Comparison of ENCODE assay signal across 8 cellular contexts in genomic region chr19:41192574-41193419, GRCh38. TPM values are rescaled to one million over a fixed set of nuclear protein-coding genes. Genes with fewer than 3 reads are reported as not detected.
DNase-seq lines count a peak whose midpoint lies in the region; FAIRE-seq and TF ChIP-seq lines count a peak whose summit lies in the region.

TSS of gene CYP2S1 (plus strand) at chr19:41193219. CDS start at chr19:41193265, 46 bp downstream.

- no peaks in the 10 kb centered on the region for H3K9me3 Mint-ChIP-seq in mesothelial cell of epicardium

- peak within 1 kb of the TSS; percentile 70 for H3K4me3 Mint-ChIP-seq in mesothelial cell of epicardium

- H3K9me3 ChIP-seq in BLaER1 treated with 17β-estradiol and CSF1 and Interleukin-3, amounts not matched to agents 10 nM and 100 nM (replicated peaks in 1 of 11): no peaks in the 10 kb centered on the region
- no peaks in the 10 kb centered on the region for H3K9me3 ChIP-seq in colonic mucosa

- H4K20me1 ChIP-seq in BLaER1 treated with 17β-estradiol and CSF1 and Interleukin-3, amounts not matched to agents 10 nM and 100 nM: no peaks in the 10 kb centered on the region

- no peaks in the 10 kb centered on the region for H3K36me3 Mint-ChIP-seq in mesothelial cell of epicardium

- peak within 1 kb of the TSS in 3 of 11 experiments; percentile 39 to 53 (median 52); a peak in 5 of 22 replicates for H3K9ac ChIP-seq in BLaER1 treated with 17β-estradiol and CSF1 and Interleukin-3, amounts not matched to agents 10 nM and 100 nM
- peak within 1 kb of the TSS; percentile 69 to 92 for H3K9ac ChIP-seq in colonic mucosa (ENCODE audit: low read depth in 2 of 2, low read length in 2 of 2)

- H3K27ac ChIP-seq in BLaER1 treated with 17β-estradiol and CSF1 and Interleukin-3, amounts not matched to agents 10 nM and 100 nM: peak within 1 kb of the TSS in 6 of 11 experiments; percentile 39 to 77 (median 64); a peak in 11 of 22 replicates
- H3K27ac ChIP-seq in colonic mucosa: peak within 1 kb of the TSS; percentile 65

- peaks cover 10 to 53% (median 32%) of the 10 kb centered on the region in 10 experiments; a peak in 19 of 20 replicates for H3K4me1 ChIP-seq in BLaER1 treated with 17β-estradiol and CSF1 and Interleukin-3, amounts not matched to agents 10 nM and 100 nM
- H3K4me1 ChIP-seq in colonic mucosa: peaks cover 5% of the 10 kb centered on the region

- peaks cover 13 to 28% (median 27%) of the 10 kb centered on the region in 11 experiments for H3K27me3 ChIP-seq in BLaER1 treated with 17β-estradiol and CSF1 and Interleukin-3, amounts not matched to agents 10 nM and 100 nM
- no peaks in the 10 kb centered on the region for H3K27me3 ChIP-seq in colonic mucosa

- TF ChIP-seq CTCF in colonic mucosa (IDR thresholded peaks at IDR 0.05): no peak
- TF ChIP-seq CTCF in mesothelial cell of epicardium (IDR thresholded peaks at IDR 0.05; ENCODE audit: unreplicated experiment): no peak

- intact Hi-C loops in colonic mucosa (cut with DNase I): no loop called here

- DNase-seq in M059J (ENCODE audit: low read depth) (peak; percentile 64), colonic mucosa (peak; percentile 85), mesothelial cell of epicardium (ENCODE audit: low spot score in 2 of 2, unreplicated experiment in 2 of 2) (peak; percentile 27 to 51), DMS114 treated with DMSO at 0.1 percent for 48 hours (lab: John Stamatoyannopoulos, UW; ENCODE audit: unreplicated experiment) (no peak), hippocampal formation (lab: John Stamatoyannopoulos, UW) (no peak), frontal cortex (ENCODE audit: low spot score in 2 of 2) (no peak), mesenteric fat pad (ENCODE audit: low spot score) (no peak)

- H3K27ac Mint-ChIP-seq in mesothelial cell of epicardium: peak within 1 kb of the TSS; percentile 78

- H3K4me1 Mint-ChIP-seq in mesothelial cell of epicardium: peaks cover 33% of the 10 kb centered on the region

- no peak for FAIRE-seq in frontal cortex (lab: Jason Lieb, UNC)

- H3K4me3 ChIP-seq in BLaER1 treated with 17β-estradiol and CSF1 and Interleukin-3, amounts not matched to agents 10 nM and 100 nM: peak within 1 kb of the TSS in 2 of 10 experiments; percentile 17 to 39; a peak in 3 of 20 replicates
- H3K4me3 ChIP-seq in colonic mucosa: peak within 1 kb of the TSS; percentile 71

- H3K4me2 ChIP-seq in BLaER1 treated with 17β-estradiol and CSF1 and Interleukin-3, amounts not matched to agents 10 nM and 100 nM: peak within 1 kb of the TSS; percentile 32 to 96 (median 73)

- peaks cover 1% of the 10 kb centered on the region for H3K27me3 Mint-ChIP-seq in mesothelial cell of epicardium (ENCODE audit: low read depth)

- no peaks in the 10 kb centered on the region for H3K36me3 ChIP-seq in BLaER1 treated with 17β-estradiol and CSF1 and Interleukin-3, amounts not matched to agents 10 nM and 100 nM
- no peaks in the 10 kb centered on the region for H3K36me3 ChIP-seq in colonic mucosa

RNA-seq across cellular contexts. Expression of gene CYP2S1, which starts in this region (rescaled TPM):
- total RNA-seq in M059J (2014; rRNA removed; shearing (Covaris generic)): 5.6 and 7.3 TPM in 2 replicates
- 100 to 1,000 TPM; 114 to 152 TPM for total RNA-seq in colonic mucosa
- 12.8 to 15.5 TPM (median 13.2 TPM) in 3 replicates for total RNA-seq in mesothelial cell of epicardium
- 0.41 TPM for total RNA-seq in frontal cortex
- total RNA-seq in mesenteric fat pad: 2.2 TPM

Comparison
In these comparisons a context has a peak if more than half of its experiments do, and no peak if none do; other contexts are left out.
1. DNase-seq: peak in M059J (single experiment), colonic mucosa (single experiment) and mesothelial cell of epicardium (2 of 2); none in DMS114 treated with DMSO at 0.1 percent for 48 hours (single experiment), hippocampal formation (0 of 2), frontal cortex (0 of 2) and mesenteric fat pad (single experiment).